ENCODE assay signal across 8 cellular contexts in genomic region chr12:4271433-4272013, GRCh38. TPM values are rescaled to one million over a fixed set of nuclear protein-coding genes. Genes with fewer than 3 reads are reported as not detected.
DNase-seq lines count a peak whose midpoint lies in the region; ATAC-seq and TF ChIP-seq lines count a peak whose summit lies in the region.

No MANE protein-coding gene starts in this region.

- peak overlapping the region; percentile 85 for H3K27ac ChIP-seq in CD8-positive, alpha-beta T cell (ENCODE audit: low read depth, low read length)
- H3K27ac ChIP-seq in brain microvascular endothelial cell = no peak overlapping the region

- no peaks in the 10 kb centered on the region for H3K27me3 ChIP-seq in CD8-positive, alpha-beta T cell (ENCODE audit: insufficient read depth, low read length)
- H3K27me3 ChIP-seq in brain microvascular endothelial cell (replicated peaks) = peaks cover 75% of the 10 kb centered on the region

- peak in 2 of 7 experiments; percentile 33 to 65 for DNase-seq in CD8-positive, alpha-beta T cell
- no peak for DNase-seq in LNCaP clone FGC (ENCODE audit: low read depth)
- no peak for DNase-seq in brain microvascular endothelial cell
- peak in 1 of 3 donors; percentile 86 for DNase-seq in mucosa of descending colon
- DNase-seq in type B pancreatic cell (ENCODE audit: extremely low spot score, unreplicated experiment) = no peak
- no peak for DNase-seq in T-helper 9 cell
- DNase-seq in GOT3 (lab: John Stamatoyannopoulos, UW) = no peak

- H3K27ac Mint-ChIP-seq in CD8-positive, alpha-beta T cell = peak overlapping the region; percentile 98
- H3K27ac Mint-ChIP-seq in type B pancreatic cell = peak overlapping the region; percentile 93

- CTCF ChIA-PET in CD8-positive, alpha-beta T cell (lab: Charles Lee) = interaction anchor here (0.7 to 14.0 kb wide), 6 partner anchors 129 to 384 kb away, joined by 3 to 260 read pairs (median 6); no protein-coding TSS in a partner anchor

- peaks cover 30% of the 10 kb centered on the region for H3K4me1 ChIP-seq in CD8-positive, alpha-beta T cell (ENCODE audit: insufficient read depth, low read length)
- peaks cover 27% of the 10 kb centered on the region for H3K4me1 ChIP-seq in mucosa of descending colon (ENCODE audit: low read depth)

- peaks cover 4% of the 10 kb centered on the region for H3K36me3 ChIP-seq in CD8-positive, alpha-beta T cell (ENCODE audit: insufficient read depth, low read length)
- H3K36me3 ChIP-seq in brain microvascular endothelial cell (replicated peaks) (no peaks in the 10 kb centered on the region), mucosa of descending colon (ENCODE audit: low read depth) (no peaks in the 10 kb centered on the region)

- POLR2A ChIA-PET in CD8-positive, alpha-beta T cell (lab: Charles Lee) = interaction anchor here (0.7 to 1.7 kb wide), 16 partner anchors 9 to 518 kb away, joined by 3 to 7 read pairs (median 4); partner anchors contain the start of genes CRACR2A and PARP11

- H3K9me3 Mint-ChIP-seq in CD8-positive, alpha-beta T cell = no peaks in the 10 kb centered on the region
- no peaks in the 10 kb centered on the region for H3K9me3 Mint-ChIP-seq in type B pancreatic cell

- peak; percentile 6 for ATAC-seq in CD8-positive, alpha-beta T cell
- ATAC-seq in GM19452 (IDR thresholded peaks at IDR 0.05; ENCODE audit: unreplicated experiment) = peak; percentile 23
- peak; percentile 0 for ATAC-seq in mucosa of descending colon

- intact Hi-C loops in CD8-positive, alpha-beta T cell (cut with DNase I, micrococcal nuclease) = loop anchor here (5.0 to 10.0 kb wide), 3 partner anchors 127 to 1197 kb away; partner anchors contain the start of genes CRACR2A (in 2 of the 2) and TSPAN9 (in 1 of the 2)
- intact Hi-C loops in mucosa of descending colon (cut with DNase I, micrococcal nuclease) = no loop called here

- H3K36me3 Mint-ChIP-seq in CD8-positive, alpha-beta T cell = peaks cover 28% of the 10 kb centered on the region
- peaks cover 7% of the 10 kb centered on the region for H3K36me3 Mint-ChIP-seq in type B pancreatic cell

- no peak for TF ChIP-seq CTCF in CD8-positive, alpha-beta T cell (IDR thresholded peaks at IDR 0.05)
- no peak for TF ChIP-seq CTCF in LNCaP clone FGC (IDR thresholded peaks at IDR 0.05; ENCODE audit: control insufficient read depth, extremely low read depth, insufficient read depth)
- no peak for TF ChIP-seq CTCF in brain microvascular endothelial cell (IDR thresholded peaks at IDR 0.05; ENCODE audit: low read depth, low read length, missing control alignments)
- TF ChIP-seq CTCF in mucosa of descending colon (IDR thresholded peaks at IDR 0.05) = no peak
- TF ChIP-seq CTCF in type B pancreatic cell (conservative IDR thresholded peaks at IDR 0.05) = no peak

- in situ Hi-C loops in brain microvascular endothelial cell (cut with HindIII; ENCODE audit: low pct_ligation_motif_present, low sequenced_read_pairs) = no loop called here

- no peaks in the 10 kb centered on the region for H3K27me3 Mint-ChIP-seq in CD8-positive, alpha-beta T cell (ENCODE audit: low read depth)
- H3K27me3 Mint-ChIP-seq in type B pancreatic cell = peaks cover 54% of the 10 kb centered on the region

- H3K4me1 Mint-ChIP-seq in CD8-positive, alpha-beta T cell (ENCODE audit: low read depth) = peaks cover 32% of the 10 kb centered on the region
- H3K4me1 Mint-ChIP-seq in type B pancreatic cell (ENCODE audit: unreplicated experiment) = peaks cover 12% of the 10 kb centered on the region

- no peaks in the 10 kb centered on the region for H3K9me3 ChIP-seq in CD8-positive, alpha-beta T cell (ENCODE audit: low read length)
- no peaks in the 10 kb centered on the region for H3K9me3 ChIP-seq in mucosa of descending colon

- peak overlapping the region; percentile 91 for H3K4me3 ChIP-seq in CD8-positive, alpha-beta T cell (ENCODE audit: low read depth, low read length)
- H3K4me3 ChIP-seq in LNCaP clone FGC (ENCODE audit: low read depth, low read length) (peak overlapping the region; percentile 0; the same call in 1 of the 2 replicates), brain microvascular endothelial cell (ENCODE audit: low read depth, low read length) (peak overlapping the region; percentile 27), mucosa of descending colon (peak overlapping the region; percentile 22)

- peak overlapping the region; percentile 97 for H3K4me3 Mint-ChIP-seq in CD8-positive, alpha-beta T cell
- H3K4me3 Mint-ChIP-seq in type B pancreatic cell = peak overlapping the region; percentile 96

RNA-seq across cellular contexts. Expression of gene CCND2, which starts 2.0 kb away (rescaled TPM):
- total RNA-seq in CD8-positive, alpha-beta T cell = 100 to 1,000 TPM; 155 TPM
- total RNA-seq in mucosa of descending colon = 100 to 1,000 TPM; 105 to 236 (median 130) TPM
- total RNA-seq in type B pancreatic cell (ENCODE audit: low replicate concordance) = 261 and 278 TPM in 2 replicates

RNA-seq across cellular contexts. Expression of gene TIGAR, which starts 49.5 kb away (rescaled TPM):
- 10 to 100 TPM; 14.0 to 15.8 TPM for total RNA-seq in CD8-positive, alpha-beta T cell
- total RNA-seq in mucosa of descending colon (10 to 100 TPM; 11.4 to 17.0 (median 11.6) TPM), type B pancreatic cell (ENCODE audit: low replicate concordance) (17.2 and 51.5 TPM in 2 replicates)

Comparison
In these comparisons a context has a peak if more than half of its experiments do, and no peak if none do; other contexts are left out.
1. H3K4me3 ChIP-seq: peak in every context shown above with its lines; median percentile 91 in CD8-positive, alpha-beta T cell; 27 in brain microvascular endothelial cell; 22 in mucosa of descending colon; 0 in LNCaP clone FGC.
2. intact Hi-C loops: an anchor here in CD8-positive, alpha-beta T cell (5.0 to 10.0 kb wide); none called in mucosa of descending colon.